Comparison of ENCODE assay signal across 8 cellular contexts in the genomic region with DNA sequence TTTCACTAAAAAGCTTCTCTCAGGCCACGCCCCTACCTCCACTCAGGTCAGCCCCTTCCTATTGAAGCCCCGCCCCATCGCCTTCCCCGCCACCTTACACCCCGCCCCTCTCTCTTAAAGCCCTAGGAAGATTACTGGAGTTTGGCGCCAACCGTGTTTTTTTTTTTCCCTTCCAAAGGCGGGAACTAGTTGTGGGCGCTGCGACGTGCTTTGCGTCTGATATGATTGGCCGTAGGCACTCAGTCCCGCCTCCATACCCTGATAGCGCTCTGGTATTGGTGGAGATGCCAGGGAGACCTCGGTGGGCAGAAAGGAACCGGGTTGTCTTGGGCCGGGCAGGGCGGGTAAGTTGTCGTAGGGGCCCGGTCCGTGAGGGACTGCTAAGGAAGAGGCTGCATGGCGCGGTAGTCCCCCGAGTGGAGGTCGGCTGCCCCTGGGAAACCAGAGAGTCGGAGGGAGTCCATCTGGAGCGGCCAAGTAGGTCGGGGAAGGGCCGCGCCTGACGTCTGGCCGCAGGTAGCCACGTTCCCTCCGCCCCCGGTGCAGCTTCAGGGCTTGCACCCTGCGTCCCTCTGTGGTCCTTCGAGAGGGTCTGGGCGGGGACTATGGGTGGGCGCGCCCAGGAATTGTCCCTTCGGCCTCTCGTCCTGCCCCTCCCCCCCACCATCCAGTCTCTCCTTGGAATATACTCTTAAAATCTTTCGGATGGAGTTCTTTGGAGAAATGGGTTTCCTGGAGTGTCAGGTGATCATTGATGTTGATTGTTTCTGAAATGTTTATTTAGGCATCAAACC. TPM values are rescaled to one million over a fixed set of nuclear protein-coding genes. Genes with fewer than 3 reads are reported as not detected.
A peak's percentile ranks its signal among the peaks of the same experiment; 100 is the strongest.
DNase-seq lines count a peak whose midpoint lies in the region; ATAC-seq and TF ChIP-seq lines count a peak whose summit lies in the region.

Gene CASP8AP2 (plus strand): TSS at position 290 of the 794 bp plus-strand sequence.

- peaks cover 6% of the 10 kb centered on the region for H3K36me3 Mint-ChIP-seq in activated naive CD4-positive, alpha-beta T cell treated with anti-CD3 and anti-CD28 coated beads, Interleukin-2, amount 50 U/mL, for 24 hours

- peak within 1 kb of the TSS; percentile 68 for H3K27ac ChIP-seq in osteoblast (ENCODE audit: low read depth, low read length)
- H3K27ac ChIP-seq in thoracic aorta = peak within 1 kb of the TSS; percentile 91 to 93

- no peaks in the 10 kb centered on the region for H3K9me3 ChIP-seq in osteoblast (ENCODE audit: low read depth, low read length)
- H3K9me3 ChIP-seq in thoracic aorta = no peaks in the 10 kb centered on the region

- H3K4me2 ChIP-seq in osteoblast (ENCODE audit: insufficient read depth, low read length) = peak within 1 kb of the TSS; percentile 100

- peak within 1 kb of the TSS; percentile 100 for H2AFZ ChIP-seq in osteoblast (ENCODE audit: low read length)

- DNase-seq in GM06990 (ENCODE audit: extremely low read depth, insufficient read length) (peak; percentile 91), NCI-H1092 (lab: John Stamatoyannopoulos, UW) (peak; percentile 98), glomerular visceral epithelial cell (ENCODE audit: extremely low spot score) (peak; percentile 100), osteoblast (ENCODE audit: insufficient read length, low spot score, missing footprints) (peak; percentile 99), thoracic aorta (ENCODE audit: low spot score) (peak; percentile 93)

- TF ChIP-seq CTCF in GM06990 (IDR thresholded peaks at IDR 0.05; ENCODE audit: insufficient read depth, low read length, poor library complexity, severe bottlenecking) (no peak), osteoblast (IDR thresholded peaks at IDR 0.05; ENCODE audit: extremely low read depth, low read depth, low read length) (no peak), thoracic aorta (IDR thresholded peaks at IDR 0.05) (no peak)

- H3K4me1 Mint-ChIP-seq in activated naive CD4-positive, alpha-beta T cell treated with anti-CD3 and anti-CD28 coated beads, Interleukin-2, amount 50 U/mL, for 24 hours = peaks cover 30% of the 10 kb centered on the region

- peaks cover 31% of the 10 kb centered on the region for H3K79me2 ChIP-seq in osteoblast (ENCODE audit: insufficient read depth, low read length)

- H3K9me3 Mint-ChIP-seq in activated naive CD4-positive, alpha-beta T cell treated with anti-CD3 and anti-CD28 coated beads, Interleukin-2, amount 50 U/mL, for 24 hours = no peaks in the 10 kb centered on the region

- H3K27me3 ChIP-seq in GM06990 (replicated peaks; ENCODE audit: control insufficient read depth, insufficient read depth, low read length) = no peaks in the 10 kb centered on the region
- H3K27me3 ChIP-seq in osteoblast (ENCODE audit: insufficient read depth, low read length) = no peaks in the 10 kb centered on the region
- H3K27me3 ChIP-seq in thoracic aorta (replicated peaks; ENCODE audit: insufficient read depth) = no peaks in the 10 kb centered on the region

- H3K36me3 ChIP-seq in GM06990 (ENCODE audit: control insufficient read depth, insufficient read depth, low read length) (no peaks in the 10 kb centered on the region; the same call in 1 of the 2 replicates), osteoblast (ENCODE audit: insufficient read depth, low read length) (peaks cover 6% of the 10 kb centered on the region), thoracic aorta (peaks cover 9% of the 10 kb centered on the region)

- peak within 1 kb of the TSS; percentile 96 for H3K4me3 Mint-ChIP-seq in activated naive CD4-positive, alpha-beta T cell treated with anti-CD3 and anti-CD28 coated beads, Interleukin-2, amount 50 U/mL, for 24 hours

- H3K27me3 Mint-ChIP-seq in activated naive CD4-positive, alpha-beta T cell treated with anti-CD3 and anti-CD28 coated beads, Interleukin-2, amount 50 U/mL, for 24 hours = no peaks in the 10 kb centered on the region

- H4K20me1 ChIP-seq in osteoblast (ENCODE audit: insufficient read depth, low read length) = no peaks in the 10 kb centered on the region

- H3K4me1 ChIP-seq in osteoblast (ENCODE audit: insufficient read depth, low read length) = peaks cover 15% of the 10 kb centered on the region
- H3K4me1 ChIP-seq in thoracic aorta (ENCODE audit: control insufficient read depth in 1 of 2, low read depth in 2 of 2) = peaks cover 10 to 23% of the 10 kb centered on the region in 2 donors

- peak within 1 kb of the TSS; percentile 88 for H3K4me3 ChIP-seq in GM06990 (replicated peaks; ENCODE audit: low read depth, low read length)
- H3K4me3 ChIP-seq in osteoblast (ENCODE audit: insufficient read depth, low read length) = peak within 1 kb of the TSS; percentile 92
- peak within 1 kb of the TSS; percentile 88 for H3K4me3 ChIP-seq in thoracic aorta

- peak within 1 kb of the TSS; percentile 89 for H3K27ac Mint-ChIP-seq in activated naive CD4-positive, alpha-beta T cell treated with anti-CD3 and anti-CD28 coated beads, Interleukin-2, amount 50 U/mL, for 24 hours

- ATAC-seq in HG02588 (IDR thresholded peaks at IDR 0.05; ENCODE audit: unreplicated experiment) (peak; percentile 98), SK-N-SH treated with all-trans-retinoic acid at 6 μM for 48 hours (peak; percentile 99), thoracic aorta (ENCODE audit: insufficient number of reproducible peaks, low FRiP score, low read depth) (peak; percentile 97)

TF ChIP-seq in SK-N-SH treated with all-trans-retinoic acid at 6 μM for 48 hours, 23 proteins besides CTCF, POLR2A, EP300 and RAD21:
- no peak for TF ChIP-seq SNAI2 (CRISPR knock-in tag; IDR thresholded peaks at IDR 0.05)
- TF ChIP-seq POU6F1 (CRISPR knock-in tag; IDR thresholded peaks at IDR 0.05; ENCODE audit: borderline replicate concordance, low read depth) = no peak
- TF ChIP-seq PPARA (CRISPR knock-in tag; IDR thresholded peaks at IDR 0.05; ENCODE audit: borderline replicate concordance) = no peak
- no peak for TF ChIP-seq ZNF565 (CRISPR knock-in tag; conservative IDR thresholded peaks at IDR 0.05; ENCODE audit: low read depth)
- no peak for TF ChIP-seq ISL1 (CRISPR knock-in tag; IDR thresholded peaks at IDR 0.05)

RNA-seq across cellular contexts. Expression of gene CASP8AP2, which starts in this region (rescaled TPM):
- 13.0 and 14.4 TPM in 2 replicates for total RNA-seq in osteoblast
- 10 to 100 TPM; 13.9 to 23.8 TPM for total RNA-seq in thoracic aorta

Comparison
In these comparisons a context has a peak if more than half of its experiments do, and no peak if none do; other contexts are left out.
1. Peak in every context shown above with its lines: DNase-seq, ATAC-seq, H3K4me3 ChIP-seq and H3K27ac ChIP-seq.